ENCODE assay signal across 25 cellular contexts in the genomic region with DNA sequence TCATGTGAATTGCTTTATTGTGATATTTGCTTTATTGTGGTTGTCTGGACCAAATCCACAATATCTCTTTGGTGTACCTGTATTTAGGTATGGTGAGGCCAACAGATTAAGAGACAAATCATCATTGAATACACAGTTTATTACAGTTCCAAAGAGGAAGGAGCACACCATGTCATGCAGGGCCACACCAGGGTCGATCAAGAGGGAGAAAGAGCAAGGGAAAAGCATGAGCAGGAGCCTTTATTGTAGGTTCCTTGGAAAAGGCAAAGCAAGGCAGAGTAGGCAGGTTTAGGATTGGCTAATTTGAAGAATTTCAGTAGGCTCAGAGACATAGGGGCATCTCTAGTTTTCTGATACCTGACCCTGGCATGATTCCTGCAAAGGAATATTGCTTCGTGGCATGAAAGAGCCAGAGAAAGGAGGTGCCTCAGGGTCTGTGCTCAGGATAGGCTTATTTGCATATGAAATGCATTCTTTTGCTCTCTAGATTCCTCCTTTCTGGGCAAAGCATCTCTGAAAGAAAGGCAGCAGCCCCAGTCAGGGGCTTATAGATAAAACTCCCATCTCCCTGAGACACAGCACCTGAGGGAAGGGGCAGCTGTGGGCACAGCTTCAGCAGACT.
"Had no signal": no experiment of that assay in that cellular context is flagged by ENCODE, and none has a peak within 500 bp of the region (broad histone marks: within the 10 kb centered on the region; RNA-seq: fewer than 3 reads in every experiment).

No MANE protein-coding gene starts in this region.

- H3K27me3 ChIP-seq: ascending aorta had no signal

- H3K4me3 Mint-ChIP-seq: activated CD8-positive, alpha-beta memory T cell treated with anti-CD3 and anti-CD28 coated beads, Interleukin-2, amount 10 ng/mL, durations not matched to agents 7 days and 5 days; activated naive CD8-positive, alpha-beta T cell treated with anti-CD3 and anti-CD28 coated beads, Interleukin-2, amount 50 U/mL, for 24 hours; activated T-cell treated with anti-CD3 and anti-CD28 coated beads, Interleukin-2, amount 50 U/mL, for 24 hours; activated T-helper 1 cell treated with anti-CD3 and anti-CD28 coated beads, Interleukin-12 subunit alpha, Interleukin-12 subunit beta, Interleukin-2, Interleukin-4 antibody, amounts not matched to agents 30 ng/mL and 10 ng/mL and 1 ng/mL, durations not matched to agents 14 hours and 24 hours and 36 hours; brain; central memory CD8-positive, alpha-beta T cell; T-helper 1 cell treated with Interleukin-12 subunit alpha and Interleukin-12 subunit beta and Interleukin-4 antibody, amounts not matched to agents 30 μg/mL and 1 μg/mL, for 36 hours had no signal

- H2AFZ ChIP-seq: PC-9 had no signal

- H3K36me3 ChIP-seq: ascending aorta had no signal

- H3K27me3 Mint-ChIP-seq: activated CD8-positive, alpha-beta memory T cell treated with anti-CD3 and anti-CD28 coated beads, Interleukin-2, amount 10 ng/mL, durations not matched to agents 7 days and 5 days; activated naive CD8-positive, alpha-beta T cell treated with anti-CD3 and anti-CD28 coated beads, Interleukin-2, amount 50 U/mL, for 24 hours; activated T-cell treated with anti-CD3 and anti-CD28 coated beads, Interleukin-2, amount 50 U/mL, for 24 hours; brain; central memory CD8-positive, alpha-beta T cell had no signal

- DNase-seq: activated CD4-positive, alpha-beta T cell treated with anti-CD3 and anti-CD28 coated beads for 48 hours; activated CD4-positive, alpha-beta T cell treated with anti-CD3 and anti-CD28 coated beads, Interleukin-2, amount 50 U/mL, for 48 hours; activated CD4-positive, CD25-positive, alpha-beta regulatory T cell treated with anti-CD3 and anti-CD28 coated beads, Interleukin-2, amount 50 U/mL, for 72 hours; activated CD8-positive, alpha-beta memory T cell treated with anti-CD3 and anti-CD28 coated beads, Interleukin-2, amount 10 ng/mL, durations not matched to agents 7 days and 5 days; activated effector memory CD4-positive, alpha-beta T cell treated with Interleukin-2 at 50 U/mL for 16 hours; activated naive CD4-positive, alpha-beta T cell treated with Interleukin-2 at 50 U/mL for 16 hours; activated naive CD8-positive, alpha-beta T cell treated with anti-CD3 and anti-CD28 coated beads, Interleukin-2, amount 50 U/mL, for 24 hours; activated T-cell treated with anti-CD3 and anti-CD28 coated beads, Interleukin-2, amount 50 U/mL, for 24 hours; amniotic stem cell; Karpas-422; MM.1S; NCI-H1105; NCI-H1436; NCI-H1694 treated with DMSO at 0.1 percent for 48 hours; NCI-H2081 treated with DMSO at 0.1 percent for 48 hours; NCI-H446; NCI-H524; PC-9; SHP77 treated with DMSO at 0.1 percent for 48 hours had no signal

- H3K4me1 ChIP-seq: ascending aorta had no signal

- H3K27ac Mint-ChIP-seq: activated CD8-positive, alpha-beta memory T cell treated with anti-CD3 and anti-CD28 coated beads, Interleukin-2, amount 10 ng/mL, durations not matched to agents 7 days and 5 days; activated naive CD4-positive, alpha-beta T cell treated with anti-CD3 and anti-CD28 coated beads, Interleukin-2, amount 50 U/mL, for 72 hours; activated naive CD8-positive, alpha-beta T cell treated with anti-CD3 and anti-CD28 coated beads, Interleukin-2, amount 50 U/mL, for 24 hours; activated T-cell treated with anti-CD3 and anti-CD28 coated beads, Interleukin-2, amount 50 U/mL, for 24 hours; activated T-helper 1 cell treated with anti-CD3 and anti-CD28 coated beads, Interleukin-12 subunit alpha, Interleukin-12 subunit beta, Interleukin-2, Interleukin-4 antibody, amounts not matched to agents 30 ng/mL and 10 ng/mL and 1 ng/mL, durations not matched to agents 14 hours and 24 hours and 36 hours; brain; T-helper 1 cell treated with Interleukin-12 subunit alpha and Interleukin-12 subunit beta and Interleukin-4 antibody, amounts not matched to agents 30 μg/mL and 1 μg/mL, for 36 hours had no signal

- ATAC-seq: activated CD8-positive, alpha-beta memory T cell treated with anti-CD3 and anti-CD28 coated beads, Interleukin-2, amount 10 ng/mL, durations not matched to agents 7 days and 5 days; activated naive CD4-positive, alpha-beta T cell treated with anti-CD3 and anti-CD28 coated beads, Interleukin-2, amount 50 U/mL, for 72 hours; activated naive CD8-positive, alpha-beta T cell treated with anti-CD3 and anti-CD28 coated beads, Interleukin-2, amount 50 U/mL, for 24 hours had no signal

- H3K27ac ChIP-seq: ascending aorta, PC-9 had no signal

- H3K36me3 Mint-ChIP-seq: activated CD8-positive, alpha-beta memory T cell treated with anti-CD3 and anti-CD28 coated beads, Interleukin-2, amount 10 ng/mL, durations not matched to agents 7 days and 5 days had no signal

- H3K4me1 Mint-ChIP-seq: activated CD8-positive, alpha-beta memory T cell treated with anti-CD3 and anti-CD28 coated beads, Interleukin-2, amount 10 ng/mL, durations not matched to agents 7 days and 5 days; activated naive CD8-positive, alpha-beta T cell treated with anti-CD3 and anti-CD28 coated beads, Interleukin-2, amount 50 U/mL, for 24 hours; brain; central memory CD8-positive, alpha-beta T cell had no signal

- H3K4me3 ChIP-seq: ascending aorta, PC-9 had no signal

- H3K4me2 ChIP-seq: PC-9 had no signal
